In the genomic region with DNA sequence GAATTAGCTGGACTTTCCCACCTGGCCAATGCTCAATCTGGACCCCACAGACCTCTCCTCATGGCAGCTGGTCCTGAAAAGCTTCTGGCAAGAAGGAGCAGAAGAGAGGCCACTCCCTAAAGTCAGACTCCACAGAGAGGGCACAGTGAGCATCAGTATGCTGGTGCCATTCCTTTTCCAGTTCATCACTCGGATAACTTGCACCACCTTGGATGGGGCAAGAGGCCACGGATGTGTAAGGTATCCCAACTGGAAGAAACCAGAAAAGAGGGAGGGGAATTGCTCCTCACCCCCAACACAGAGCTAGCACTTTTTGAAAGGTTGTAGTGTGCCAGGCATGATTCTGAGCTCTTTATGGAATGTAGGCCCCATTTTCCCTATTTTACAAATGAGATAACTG, we compare ENCODE assay signal across 28 cellular contexts.
"Had no signal": no experiment of that assay in that cellular context is flagged by ENCODE, and none has a peak within 500 bp of the region (broad histone marks: within the 10 kb centered on the region; RNA-seq: fewer than 3 reads in every experiment).

No MANE protein-coding gene starts in this region.

- H3K4me3 Mint-ChIP-seq: dendritic cell treated with granulocyte-macrophage colony-stimulating factor and Interleukin-4, amounts not matched to agents 40 ng/mL and 50 ng/mL, for 4 days; immature natural killer cell; naive thymus-derived CD8-positive, alpha-beta T cell; stimulated activated naive B cell treated with anti-CD40 and anti-IgM and Interleukin-4, amounts not matched to agents 10 μg/mL and 1 μg/mL and 100 μg/mL, for 72 hours; stimulated activated naive CD8-positive, alpha-beta T cell treated with anti-CD3 and anti-CD28 coated beads, Interleukin-15, Interleukin-2, amounts not matched to agents 100 ng/mL and 50 ng/mL, for 24 hours had no signal

- FAIRE-seq: endothelial cell of umbilical vein, keratinocyte, small intestine had no signal

- DNase-seq: colonic mucosa; effector memory CD4-positive, alpha-beta T cell; esophagus squamous epithelium; foreskin melanocyte; glutamatergic neuron; heart right ventricle; hippocampal formation; immature natural killer cell; left lung; mesendoderm; midbrain; naive thymus-derived CD8-positive, alpha-beta T cell; occipital lobe; right lobe of liver; small intestine; stimulated activated CD4-positive, alpha-beta T cell treated with anti-CD3 and anti-CD28 coated beads, Interleukin-15, amount 100 ng/mL, for 24 hours; stimulated activated CD4-positive, alpha-beta T cell treated with anti-CD3 and anti-CD28 coated beads, Interleukin-2, amount 100 ng/mL, for 48 hours; stimulated activated naive B cell treated with anti-CD40 and anti-IgM and Interleukin-4, amounts not matched to agents 10 μg/mL and 1 μg/mL and 100 μg/mL, for 72 hours; transverse colon; upper lobe of right lung; uterus had no signal

- H3K36me3 Mint-ChIP-seq: immature natural killer cell; naive thymus-derived CD8-positive, alpha-beta T cell; stimulated activated naive B cell treated with anti-CD40 and anti-IgM and Interleukin-4, amounts not matched to agents 10 μg/mL and 1 μg/mL and 100 μg/mL, for 72 hours had no signal

- H3K9me3 Mint-ChIP-seq: dendritic cell treated with granulocyte-macrophage colony-stimulating factor and Interleukin-4, amounts not matched to agents 40 ng/mL and 50 ng/mL, for 4 days; immature natural killer cell; naive thymus-derived CD8-positive, alpha-beta T cell; stimulated activated naive B cell treated with anti-CD40 and anti-IgM and Interleukin-4, amounts not matched to agents 10 μg/mL and 1 μg/mL and 100 μg/mL, for 72 hours had no signal

- H3K36me3 ChIP-seq: colonic mucosa, esophagus squamous epithelium, heart right ventricle, left lung, right lobe of liver, suprapubic skin, transverse colon, upper lobe of right lung, uterus had no signal

- H2AFZ ChIP-seq: parathyroid adenoma had no signal

- ATAC-seq: heart right ventricle; left lung; naive thymus-derived CD8-positive, alpha-beta T cell; stimulated activated naive B cell treated with anti-CD40 and anti-IgM and Interleukin-4, amounts not matched to agents 10 μg/mL and 1 μg/mL and 100 μg/mL, for 72 hours; upper lobe of right lung had no signal

- H3K9me3 ChIP-seq: colonic mucosa, esophagus squamous epithelium, heart right ventricle, left lung, right lobe of liver, suprapubic skin, transverse colon, upper lobe of right lung, uterus had no signal

- H3K4me1 Mint-ChIP-seq: immature natural killer cell; naive thymus-derived CD8-positive, alpha-beta T cell; stimulated activated naive B cell treated with anti-CD40 and anti-IgM and Interleukin-4, amounts not matched to agents 10 μg/mL and 1 μg/mL and 100 μg/mL, for 72 hours had no signal

- H3K4me1 ChIP-seq: colonic mucosa, esophagus squamous epithelium, heart right ventricle, left lung, parathyroid adenoma, upper lobe of right lung, uterus had no signal

- H3K79me2 ChIP-seq: parathyroid adenoma had no signal

- H3K27me3 Mint-ChIP-seq: dendritic cell treated with granulocyte-macrophage colony-stimulating factor and Interleukin-4, amounts not matched to agents 40 ng/mL and 50 ng/mL, for 4 days; stimulated activated naive B cell treated with anti-CD40 and anti-IgM and Interleukin-4, amounts not matched to agents 10 μg/mL and 1 μg/mL and 100 μg/mL, for 72 hours; stimulated activated naive CD8-positive, alpha-beta T cell treated with anti-CD3 and anti-CD28 coated beads, Interleukin-15, Interleukin-2, amounts not matched to agents 100 ng/mL and 50 ng/mL, for 24 hours had no signal

- H3K27me3 ChIP-seq: colonic mucosa, esophagus squamous epithelium, left lung, right lobe of liver, suprapubic skin, transverse colon, upper lobe of right lung, uterus had no signal

- H3K27ac ChIP-seq: colonic mucosa, esophagus squamous epithelium, heart right ventricle, left lung, parathyroid adenoma, right lobe of liver, suprapubic skin, transverse colon, upper lobe of right lung, uterus had no signal

- H3K4me3 ChIP-seq: colonic mucosa, esophagus squamous epithelium, heart right ventricle, left lung, right lobe of liver, suprapubic skin, transverse colon, upper lobe of right lung, uterus had no signal

- H3K27ac Mint-ChIP-seq: dendritic cell treated with granulocyte-macrophage colony-stimulating factor and Interleukin-4, amounts not matched to agents 40 ng/mL and 50 ng/mL, for 4 days; immature natural killer cell; naive thymus-derived CD8-positive, alpha-beta T cell; progenitor cell of endocrine pancreas; stimulated activated naive B cell treated with anti-CD40 and anti-IgM and Interleukin-4, amounts not matched to agents 10 μg/mL and 1 μg/mL and 100 μg/mL, for 72 hours; stimulated activated naive CD8-positive, alpha-beta T cell treated with anti-CD3 and anti-CD28 coated beads, Interleukin-15, Interleukin-2, amounts not matched to agents 100 ng/mL and 50 ng/mL, for 24 hours had no signal
